Comparison of ENCODE assay signal across 8 cellular contexts in the genomic region with DNA sequence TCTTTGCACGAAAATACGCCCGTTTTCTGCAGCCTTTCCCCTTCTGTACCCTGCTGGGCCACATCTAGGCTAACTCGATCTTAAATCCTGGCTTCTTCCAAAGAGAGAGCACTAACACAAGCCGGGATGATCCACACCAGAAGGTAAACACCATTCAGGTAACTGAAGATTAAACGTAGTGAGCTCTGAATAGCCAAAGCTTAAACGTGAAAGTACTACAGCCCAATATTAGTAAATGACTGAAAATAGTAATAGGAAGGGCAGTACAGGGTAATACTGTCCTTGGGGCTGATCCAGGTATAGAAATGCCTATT. TPM values are rescaled to one million over a fixed set of nuclear protein-coding genes. Genes with fewer than 3 reads are reported as not detected.
DNase-seq lines count a peak whose midpoint lies in the region; ATAC-seq and TF ChIP-seq lines count a peak whose summit lies in the region.

No MANE protein-coding gene starts in this region.

- H3K27me3 ChIP-seq in Karpas-422 (ENCODE audit: low read length): no peaks in the 10 kb centered on the region
- H3K27me3 ChIP-seq in effector memory CD4-positive, alpha-beta T cell (replicated peaks; ENCODE audit: control insufficient read depth, insufficient read depth, low read length, poor library complexity, severe bottlenecking): no peaks in the 10 kb centered on the region

- peaks cover 9% of the 10 kb centered on the region for H3K79me2 ChIP-seq in Karpas-422 (ENCODE audit: low read length)

- no peak for ATAC-seq in natural killer cell treated with Interleukin-12 subunit alpha and Interleukin-12 subunit beta and Interleukin-15 and Interleukin-18, amount 100 ng/mL, for 72 hours
- ATAC-seq in HG02938 (IDR thresholded peaks at IDR 0.05; ENCODE audit: unreplicated experiment): no peak

- H3K4me1 ChIP-seq in Karpas-422 (ENCODE audit: low read length): peaks cover 24% of the 10 kb centered on the region
- peaks cover 16% of the 10 kb centered on the region for H3K4me1 ChIP-seq in effector memory CD4-positive, alpha-beta T cell (ENCODE audit: control insufficient read depth, insufficient read depth, low read length, poor library complexity, severe bottlenecking)

- no peaks in the 10 kb centered on the region for H3K9me3 ChIP-seq in Karpas-422 (ENCODE audit: low read length)
- no peaks in the 10 kb centered on the region for H3K9me3 ChIP-seq in effector memory CD4-positive, alpha-beta T cell (ENCODE audit: control insufficient read depth, low read length)

- H3K27ac Mint-ChIP-seq in CD14-positive monocyte: peak overlapping the region; percentile 92 to 98 (median 98)
- peak overlapping the region; percentile 97 to 99 for H3K27ac Mint-ChIP-seq in natural killer cell treated with Interleukin-12 subunit alpha and Interleukin-12 subunit beta and Interleukin-15 and Interleukin-18, amount 100 ng/mL, for 72 hours

- DNase-seq in CD14-positive monocyte (ENCODE audit: low spot score): no peak
- no peak for DNase-seq in Karpas-422
- DNase-seq in effector memory CD4-positive, alpha-beta T cell: no peak
- DNase-seq in natural killer cell treated with Interleukin-12 subunit alpha and Interleukin-12 subunit beta and Interleukin-15 and Interleukin-18, amount 100 ng/mL, for 72 hours (ENCODE audit: low spot score): no peak
- no peak for DNase-seq in stimulated activated CD4-positive, alpha-beta T cell treated with anti-CD3 and anti-CD28 coated beads, Interleukin-2, amount 100 ng/mL, for 48 hours
- no peak for DNase-seq in stimulated activated CD4-positive, alpha-beta T cell treated with anti-CD3 and anti-CD28 coated beads, Interleukin-4, amount 100 ng/mL, for 4 hours
- DNase-seq in NCI-H2196 (lab: John Stamatoyannopoulos, UW; ENCODE audit: unreplicated experiment): no peak

- H4K20me1 ChIP-seq in Karpas-422 (ENCODE audit: insufficient read depth, low read depth, low read length): no peaks in the 10 kb centered on the region; the same call in 1 of the 2 replicates

- peaks cover 0 to 3% (median 0%) of the 10 kb centered on the region in 7 donors for H3K9me3 Mint-ChIP-seq in CD14-positive monocyte
- no peaks in the 10 kb centered on the region for H3K9me3 Mint-ChIP-seq in natural killer cell treated with Interleukin-12 subunit alpha and Interleukin-12 subunit beta and Interleukin-15 and Interleukin-18, amount 100 ng/mL, for 72 hours

- H2AFZ ChIP-seq in Karpas-422 (ENCODE audit: low read length): peak overlapping the region; percentile 58; the same call in 1 of the 2 replicates

- intact Hi-C loops in CD14-positive monocyte (cut with micrococcal nuclease): no loop called here

- peak overlapping the region; percentile 83 for H3K27ac ChIP-seq in Karpas-422 (ENCODE audit: low read length)
- H3K27ac ChIP-seq in effector memory CD4-positive, alpha-beta T cell (ENCODE audit: insufficient read depth, low read length, poor library complexity, severe bottlenecking): peak overlapping the region; percentile 81

- peaks cover 31% of the 10 kb centered on the region for H3K4me1 Mint-ChIP-seq in CD14-positive monocyte
- peaks cover 31 to 42% of the 10 kb centered on the region in 2 donors for H3K4me1 Mint-ChIP-seq in natural killer cell treated with Interleukin-12 subunit alpha and Interleukin-12 subunit beta and Interleukin-15 and Interleukin-18, amount 100 ng/mL, for 72 hours (ENCODE audit: low read depth in 2 of 2)

- peaks cover 19 to 33% of the 10 kb centered on the region in 2 donors for H3K36me3 Mint-ChIP-seq in CD14-positive monocyte
- peaks cover 13% of the 10 kb centered on the region for H3K36me3 Mint-ChIP-seq in natural killer cell treated with Interleukin-12 subunit alpha and Interleukin-12 subunit beta and Interleukin-15 and Interleukin-18, amount 100 ng/mL, for 72 hours

- H3K9me2 ChIP-seq in Karpas-422 (replicated peaks; ENCODE audit: insufficient read depth, low read length): no peaks in the 10 kb centered on the region

- no peak for TF ChIP-seq CTCF in CD14-positive monocyte (IDR thresholded peaks at IDR 0.05)

- peak overlapping the region; percentile 92 to 97 for H3K4me3 Mint-ChIP-seq in CD14-positive monocyte
- peak overlapping the region; percentile 99 for H3K4me3 Mint-ChIP-seq in natural killer cell treated with Interleukin-12 subunit alpha and Interleukin-12 subunit beta and Interleukin-15 and Interleukin-18, amount 100 ng/mL, for 72 hours

- H3K36me3 ChIP-seq in Karpas-422 (ENCODE audit: insufficient read depth, low read length): peaks cover 10% of the 10 kb centered on the region; the same call in 1 of the 2 replicates
- H3K36me3 ChIP-seq in effector memory CD4-positive, alpha-beta T cell (ENCODE audit: control insufficient read depth, insufficient read depth, low read length): peaks cover 8% of the 10 kb centered on the region

- H3K4me2 ChIP-seq in Karpas-422 (ENCODE audit: low read depth, low read length, poor library complexity, severe bottlenecking): peak overlapping the region; percentile 92

- H3K27me3 Mint-ChIP-seq in CD14-positive monocyte (ENCODE audit: low read depth in 3 of 3): peaks cover 0 to 2% (median 0%) of the 10 kb centered on the region in 3 donors
- H3K27me3 Mint-ChIP-seq in natural killer cell treated with Interleukin-12 subunit alpha and Interleukin-12 subunit beta and Interleukin-15 and Interleukin-18, amount 100 ng/mL, for 72 hours: no peaks in the 10 kb centered on the region

- peak overlapping the region; percentile 71 for H3K4me3 ChIP-seq in Karpas-422 (ENCODE audit: low read length)
- peak overlapping the region; percentile 58 for H3K4me3 ChIP-seq in effector memory CD4-positive, alpha-beta T cell (ENCODE audit: insufficient read depth, low read depth, low read length, poor library complexity, severe bottlenecking)

- H3K9ac ChIP-seq in Karpas-422 (ENCODE audit: low read length): peak overlapping the region; percentile 76

RNA-seq across cellular contexts. Expression of gene MRPL53, which starts 0.4 kb away (rescaled TPM):
- 100 to 1,000 TPM; 106 to 133 TPM for polyA plus RNA-seq in CD14-positive monocyte
- total RNA-seq in Karpas-422 (2014; rRNA removed; shearing (Covaris generic); ENCODE audit: low replicate concordance): 91.4 and 144 TPM in 2 replicates
- total RNA-seq in natural killer cell treated with Interleukin-12 subunit alpha and Interleukin-12 subunit beta and Interleukin-15 and Interleukin-18, amount 100 ng/mL, for 72 hours: 100 to 1,000 TPM in 1 of 2 donors, 10 to 100 TPM in 1; 94.5 to 111 TPM

RNA-seq across cellular contexts. Expression of gene MOGS, which starts 7.7 kb away (rescaled TPM):
- 10 to 100 TPM; 30.5 to 36.4 TPM for polyA plus RNA-seq in CD14-positive monocyte
- total RNA-seq in Karpas-422 (2014; rRNA removed; shearing (Covaris generic); ENCODE audit: low replicate concordance): 69.1 and 95.6 TPM in 2 replicates
- 100 to 1,000 TPM in 1 of 2 donors, 10 to 100 TPM in 1; 97.9 to 111 TPM for total RNA-seq in natural killer cell treated with Interleukin-12 subunit alpha and Interleukin-12 subunit beta and Interleukin-15 and Interleukin-18, amount 100 ng/mL, for 72 hours

RNA-seq across cellular contexts. Expression of gene CCDC142, which starts 9.9 kb away (rescaled TPM):
- polyA plus RNA-seq in CD14-positive monocyte: 1 to 10 TPM; 2.2 to 3.7 TPM
- 47.7 and 50.5 TPM in 2 replicates for total RNA-seq in Karpas-422 (2014; rRNA removed; shearing (Covaris generic); ENCODE audit: low replicate concordance)
- total RNA-seq in natural killer cell treated with Interleukin-12 subunit alpha and Interleukin-12 subunit beta and Interleukin-15 and Interleukin-18, amount 100 ng/mL, for 72 hours: 10 to 100 TPM; 31.8 to 46.5 TPM

RNA-seq across cellular contexts. Expression of gene TTC31, which starts 10.0 kb away (rescaled TPM):
- polyA plus RNA-seq in CD14-positive monocyte: 10 to 100 TPM; 19.6 to 21.3 TPM
- total RNA-seq in Karpas-422 (2014; rRNA removed; shearing (Covaris generic); ENCODE audit: low replicate concordance): 47.5 and 54.9 TPM in 2 replicates
- 10 to 100 TPM; 42.8 to 49.0 TPM for total RNA-seq in natural killer cell treated with Interleukin-12 subunit alpha and Interleukin-12 subunit beta and Interleukin-15 and Interleukin-18, amount 100 ng/mL, for 72 hours

RNA-seq across cellular contexts. Expression of gene WBP1, which starts 14.7 kb away (rescaled TPM):
- 10 to 100 TPM; 23.9 to 31.0 TPM for polyA plus RNA-seq in CD14-positive monocyte
- total RNA-seq in Karpas-422 (2014; rRNA removed; shearing (Covaris generic); ENCODE audit: low replicate concordance): 124 and 149 TPM in 2 replicates
- total RNA-seq in natural killer cell treated with Interleukin-12 subunit alpha and Interleukin-12 subunit beta and Interleukin-15 and Interleukin-18, amount 100 ng/mL, for 72 hours: 10 to 100 TPM; 28.6 to 48.0 TPM
